In the genomic region with DNA sequence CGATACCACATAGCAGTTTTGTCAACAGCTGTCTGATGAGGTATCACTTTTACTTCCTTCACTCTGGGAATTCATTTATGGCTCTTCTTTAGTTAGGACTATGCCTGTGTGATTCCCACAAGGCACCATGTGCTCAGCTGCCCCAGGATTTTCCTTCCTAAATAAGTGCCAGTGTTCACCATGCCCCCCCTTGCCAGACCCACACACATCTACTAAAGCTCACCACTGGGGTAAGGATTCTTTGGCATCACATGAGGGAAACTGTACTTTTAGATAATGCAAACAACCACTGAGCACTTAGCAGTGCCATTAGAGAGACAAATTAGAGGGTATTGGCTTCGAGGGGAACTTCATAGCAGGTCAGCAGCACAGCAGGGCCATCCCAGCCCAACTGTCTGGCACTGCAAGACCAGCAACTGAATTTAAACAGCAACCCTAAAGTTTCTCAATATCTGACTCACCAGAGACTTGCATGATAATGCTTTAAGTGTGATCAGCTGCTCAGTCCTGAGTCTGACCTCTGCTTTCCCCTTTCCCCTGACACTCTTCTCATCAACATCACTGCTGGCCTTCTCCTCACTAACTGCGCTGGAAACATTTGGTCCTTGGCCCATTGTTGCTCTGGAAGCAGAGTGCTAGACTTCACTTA, we compare ENCODE assay signal across 11 cellular contexts.
DNase-seq lines count a peak whose midpoint lies in the region; ATAC-seq and TF ChIP-seq lines count a peak whose summit lies in the region.
"Had no signal": no experiment of that assay in that cellular context is flagged by ENCODE, and none has a peak within 500 bp of the region (broad histone marks: within the 10 kb centered on the region; RNA-seq: fewer than 3 reads in every experiment).

No MANE protein-coding gene starts in this region.

- DNase-seq in Right ventricle myocardium inferior (ENCODE audit: missing footprints) (peak; percentile 68), left ventricle myocardium inferior (no peak), body of pancreas (peak in 3 of 4 donors; percentile 7 to 28 (median 15)), left lung (peak; percentile 45 to 55), aorta (peak in 1 of 2 donors; percentile 54), COLO668 (lab: John Stamatoyannopoulos, UW; ENCODE audit: unreplicated experiment) (no peak)
- DNase-seq in central memory CD4-positive, alpha-beta T cell: no peak
- no peak for DNase-seq in stimulated activated CD4-positive, alpha-beta T cell treated with anti-CD3 and anti-CD28 coated beads, Interleukin-1b, Interleukin-23, amount 100 ng/mL, for 48 hours
- DNase-seq: glutamatergic neuron, midbrain, NCI-H524 had no signal

- H3K4me3 ChIP-seq in left ventricle myocardium inferior (no peak overlapping the region), body of pancreas (no peak overlapping the region), left lung (no peak overlapping the region), aorta (ENCODE audit: low read length in 2 of 2) (no peak overlapping the region)

- 58% methylated on average over 3 of the region's 3 CpGs for WGBS in body of pancreas, 2 donors
- 81 to 86% methylated on average over 3 of the region's 3 CpGs for WGBS in aorta, 2 donors

- no peaks in the 10 kb centered on the region for H3K9me3 ChIP-seq in left ventricle myocardium inferior (replicated peaks)
- H3K9me3 ChIP-seq in body of pancreas: no peaks in the 10 kb centered on the region
- no peaks in the 10 kb centered on the region for H3K9me3 ChIP-seq in left lung
- no peaks in the 10 kb centered on the region for H3K9me3 ChIP-seq in aorta (ENCODE audit: control insufficient read depth, low read length)

- intact Hi-C loops in Right ventricle myocardium inferior (cut with DNase I): no loop called here
- intact Hi-C loops in left ventricle myocardium inferior (cut with micrococcal nuclease): no loop called here
- intact Hi-C loops in body of pancreas (cut with DNase I): no loop called here
- intact Hi-C loops in left lung (cut with DNase I): no loop called here
- intact Hi-C loops in aorta (cut with DNase I): loop anchor here in 1 of 2 donors (5.0 kb wide), 1 partner anchor 197 kb away; no protein-coding TSS in a partner anchor

- TF ChIP-seq CTCF in left ventricle myocardium inferior (IDR thresholded peaks at IDR 0.05; ENCODE audit: borderline replicate concordance) (no peak), body of pancreas (IDR thresholded peaks at IDR 0.05) (no peak), left lung (IDR thresholded peaks at IDR 0.05) (no peak)

- no peaks in the 10 kb centered on the region for H3K36me3 ChIP-seq in left ventricle myocardium inferior
- no peaks in the 10 kb centered on the region for H3K36me3 ChIP-seq in body of pancreas (replicated peaks in 1 of 2; ENCODE audit: insufficient read depth in 1 of 2, low read depth in 2 of 2)
- H3K36me3 ChIP-seq in left lung: no peaks in the 10 kb centered on the region
- H3K36me3 ChIP-seq in aorta (ENCODE audit: control insufficient read depth in 1 of 2, insufficient read depth in 2 of 2, low read length in 1 of 2): peaks cover 4 to 11% of the 10 kb centered on the region in 2 donors

- H3K27me3 ChIP-seq in left ventricle myocardium inferior (ENCODE audit: low read depth) (no peaks in the 10 kb centered on the region), body of pancreas (no peaks in the 10 kb centered on the region), left lung (no peaks in the 10 kb centered on the region), aorta (ENCODE audit: control insufficient read depth in 1 of 2, insufficient read depth in 2 of 2, low read length in 1 of 2) (no peaks in the 10 kb centered on the region)

- H3K27ac ChIP-seq in left ventricle myocardium inferior (replicated peaks): no peak overlapping the region
- H3K27ac ChIP-seq in body of pancreas: no peak overlapping the region
- peak overlapping the region; percentile 51 to 54 for H3K27ac ChIP-seq in left lung
- peak overlapping the region in 1 of 2 donors; percentile 19 for H3K27ac ChIP-seq in aorta (ENCODE audit: low read depth in 1 of 2, low read length in 2 of 2)

- no peaks in the 10 kb centered on the region for H3K4me1 ChIP-seq in left ventricle myocardium inferior
- H3K4me1 ChIP-seq in body of pancreas: peaks cover 4% of the 10 kb centered on the region
- peaks cover 20 to 39% of the 10 kb centered on the region in 2 donors for H3K4me1 ChIP-seq in left lung
- H3K4me1 ChIP-seq in aorta (ENCODE audit: control insufficient read depth in 1 of 2, insufficient read depth in 2 of 2, low read length in 2 of 2): peaks cover 0 to 6% of the 10 kb centered on the region in 2 donors

- ATAC-seq in Right ventricle myocardium inferior (peak; percentile 68), body of pancreas (peak; percentile 70), left lung (peak; percentile 81), aorta (ENCODE audit: low FRiP score) (peak; percentile 83)

- TF ChIP-seq POLR2A in body of pancreas (IDR thresholded peaks at IDR 0.05): no peak

Comparison
In these comparisons a context has a peak if more than half of its experiments do, and no peak if none do; other contexts are left out.
1. DNase-seq: peak in Right ventricle myocardium inferior (single experiment), body of pancreas (3 of 4) and left lung (2 of 2); none in left ventricle myocardium inferior (single experiment), COLO668 (single experiment), central memory CD4-positive, alpha-beta T cell (single experiment) and stimulated activated CD4-positive, alpha-beta T cell treated with anti-CD3 and anti-CD28 coated beads, Interleukin-1b, Interleukin-23, amount 100 ng/mL, for 48 hours (single experiment).
2. H3K27ac ChIP-seq: peak in left lung (2 of 2); none in left ventricle myocardium inferior (single experiment) and body of pancreas (0 of 4).
3. Peak in every context shown above with its lines, with median percentiles within 50 percentile points of each other: ATAC-seq.